In the genomic region with DNA sequence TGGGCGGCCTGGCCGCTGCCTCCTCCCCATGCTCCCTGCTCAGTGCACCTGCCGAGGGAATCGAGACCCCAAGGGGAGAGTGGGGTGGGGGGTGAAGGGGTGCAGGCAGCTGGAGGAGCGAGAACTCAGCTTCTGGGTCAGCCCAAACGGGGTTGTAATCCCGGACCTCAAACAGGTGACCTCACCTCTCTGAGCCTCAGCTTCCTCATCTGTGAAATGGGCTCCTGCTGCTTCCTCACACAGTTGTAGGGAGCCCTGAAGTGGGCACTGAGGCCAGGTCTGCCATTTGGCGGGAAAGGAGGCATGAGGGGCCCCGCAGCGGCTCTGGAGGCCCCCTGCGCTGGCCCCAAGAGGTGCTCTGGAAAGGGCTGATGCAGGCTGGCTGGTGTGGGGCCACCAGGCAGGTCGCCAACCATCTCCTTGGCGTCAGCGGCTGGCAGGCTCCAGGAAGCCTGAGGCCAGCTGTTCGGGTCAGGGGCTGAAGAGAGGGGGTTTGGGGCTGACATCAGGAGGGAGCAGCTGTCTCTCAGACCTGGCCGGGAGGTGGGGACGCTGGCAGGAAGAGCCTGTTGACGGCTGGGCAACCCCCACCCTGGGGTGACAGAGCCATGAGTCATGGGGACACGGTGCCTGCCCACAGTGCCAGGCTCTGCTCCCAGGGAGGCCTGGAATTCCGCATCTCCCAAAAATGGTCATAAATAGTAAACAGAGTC, we compare ENCODE assay signal across 11 cellular contexts. TPM values are rescaled to one million over a fixed set of nuclear protein-coding genes. Genes with fewer than 3 reads are reported as not detected.
DNase-seq lines count a peak whose midpoint lies in the region; ATAC-seq, FAIRE-seq and TF ChIP-seq lines count a peak whose summit lies in the region.
"Had no signal": no experiment of that assay in that cellular context is flagged by ENCODE, and none has a peak within 500 bp of the region (broad histone marks: within the 10 kb centered on the region; RNA-seq: fewer than 3 reads in every experiment).

No MANE protein-coding gene starts in this region.

- H3K4me3 Mint-ChIP-seq in activated CD4-positive, alpha-beta T cell treated with anti-CD3 and anti-CD28 coated beads for 36 hours: no peak overlapping the region
- no peak overlapping the region for H3K4me3 Mint-ChIP-seq in activated CD4-positive, alpha-beta T cell treated with anti-CD3 and anti-CD28 coated beads, Interleukin-2, amount 10 ng/mL, durations not matched to agents 24 days and 14 days
- H3K4me3 Mint-ChIP-seq: memory B cell had no signal

- H3K9me3 ChIP-seq in K562 (replicated peaks; ENCODE audit: control insufficient read depth, insufficient read depth, low read depth, low read length): no peaks in the 10 kb centered on the region

- H3K9ac ChIP-seq in K562 (ENCODE audit: insufficient read depth in 1 of 2, low read depth in 2 of 2, low read length in 2 of 2): no peak overlapping the region

- no peaks in the 10 kb centered on the region for H3K79me2 ChIP-seq in K562 (ENCODE audit: control insufficient read depth, insufficient read depth, low read length)

- no peak for TF ChIP-seq RAD21 in K562 (CRISPR knock-in tag; conservative IDR thresholded peaks at IDR 0.05 in 1 of 2, IDR thresholded peaks at IDR 0.05 in 1 of 2)

- no TSS peak for BruUV-seq in K562 (replicated peaks; lab: Mats Ljungman, UMichigan)

- H3K9me1 ChIP-seq in K562 (ENCODE audit: control insufficient read depth, insufficient read depth, low read length): no peaks in the 10 kb centered on the region

- CTCF ChIA-PET in activated CD4-positive, alpha-beta T cell treated with anti-CD3 and anti-CD28 coated beads for 36 hours (lab: Charles Lee): no interaction called here
- CTCF ChIA-PET in K562 (lab: Yijun Ruan, JAX; ENCODE audit: low intra/inter-chr PET ratio): no interaction called here

- peaks cover 6 to 61% of the 10 kb centered on the region in 2 experiments; a peak in 4 of 5 replicates for H3K4me1 ChIP-seq in K562 (replicated peaks in 1 of 2; ENCODE audit: control insufficient read depth in 2 of 2, insufficient read depth in 2 of 2, low read length in 2 of 2)

- no peak overlapping the region for H3K4me2 ChIP-seq in K562 (ENCODE audit: insufficient read depth, low read length)

- H3K9me3 Mint-ChIP-seq in activated CD4-positive, alpha-beta T cell treated with anti-CD3 and anti-CD28 coated beads for 36 hours (ENCODE audit: low read depth): no peaks in the 10 kb centered on the region
- no peaks in the 10 kb centered on the region for H3K9me3 Mint-ChIP-seq in activated CD4-positive, alpha-beta T cell treated with anti-CD3 and anti-CD28 coated beads, Interleukin-2, amount 10 ng/mL, durations not matched to agents 24 days and 14 days
- H3K9me3 Mint-ChIP-seq: memory B cell had no signal

- in situ Hi-C loops in K562 (cut with MboI): no loop called here

- POLR2A ChIA-PET in activated CD4-positive, alpha-beta T cell treated with anti-CD3 and anti-CD28 coated beads for 36 hours (lab: Charles Lee): interaction anchor here (0.6 kb wide), 1 partner anchor 419 kb away, joined by 5 read pairs; no protein-coding TSS in a partner anchor
- POLR2A ChIA-PET in K562 (lab: Yijun Ruan, JAX): no interaction called here

- no peak overlapping the region for H3K27ac Mint-ChIP-seq in activated CD4-positive, alpha-beta T cell treated with anti-CD3 and anti-CD28 coated beads for 36 hours
- no peak overlapping the region for H3K27ac Mint-ChIP-seq in activated CD4-positive, alpha-beta T cell treated with anti-CD3 and anti-CD28 coated beads, Interleukin-2, amount 10 ng/mL, durations not matched to agents 24 days and 14 days
- H3K27ac Mint-ChIP-seq: memory B cell had no signal

- no peaks in the 10 kb centered on the region for H3K27me3 Mint-ChIP-seq in activated CD4-positive, alpha-beta T cell treated with anti-CD3 and anti-CD28 coated beads for 36 hours
- H3K27me3 Mint-ChIP-seq in activated CD4-positive, alpha-beta T cell treated with anti-CD3 and anti-CD28 coated beads, Interleukin-2, amount 10 ng/mL, durations not matched to agents 24 days and 14 days: no peaks in the 10 kb centered on the region

- no peak overlapping the region for H2AFZ ChIP-seq in K562 (ENCODE audit: low read depth, low read length)

- WGBS in K562 (ENCODE audit: insufficient coverage, low coverage, missing lambda C conversion rate): 37% methylated on average over 5 of the region's 20 CpGs

- H3K36me3 Mint-ChIP-seq in activated CD4-positive, alpha-beta T cell treated with anti-CD3 and anti-CD28 coated beads for 36 hours (ENCODE audit: low read depth): no peaks in the 10 kb centered on the region
- H3K36me3 Mint-ChIP-seq in activated CD4-positive, alpha-beta T cell treated with anti-CD3 and anti-CD28 coated beads, Interleukin-2, amount 10 ng/mL, durations not matched to agents 24 days and 14 days (ENCODE audit: low read depth): no peaks in the 10 kb centered on the region
- H3K36me3 Mint-ChIP-seq: memory B cell had no signal

- FAIRE-seq in K562 (lab: Jason Lieb, UNC): no peak

- no peak for TF ChIP-seq EP300 in K562 (IDR thresholded peaks at IDR 0.05; ENCODE audit: low read length)

- peaks cover 2% of the 10 kb centered on the region; the same call in 1 of the 2 replicates for H4K20me1 ChIP-seq in K562 (replicated peaks; ENCODE audit: control insufficient read depth, insufficient read depth, low read length)

- ATAC-seq in activated CD4-positive, alpha-beta T cell treated with anti-CD3 and anti-CD28 coated beads for 36 hours: peak; percentile 66
- ATAC-seq in K562 (no peak), HG02981 (IDR thresholded peaks at IDR 0.05; ENCODE audit: unreplicated experiment) (no peak), GM21528 (IDR thresholded peaks at IDR 0.05; ENCODE audit: low FRiP score, unreplicated experiment) (no peak), GM21381 (IDR thresholded peaks at IDR 0.05; ENCODE audit: unreplicated experiment) (no peak)

- H3K4me1 Mint-ChIP-seq in activated CD4-positive, alpha-beta T cell treated with anti-CD3 and anti-CD28 coated beads for 36 hours: peaks cover 3% of the 10 kb centered on the region
- H3K4me1 Mint-ChIP-seq in activated CD4-positive, alpha-beta T cell treated with anti-CD3 and anti-CD28 coated beads, Interleukin-2, amount 10 ng/mL, durations not matched to agents 24 days and 14 days: no peaks in the 10 kb centered on the region

- H3K36me3 ChIP-seq in K562 (ENCODE audit: control insufficient read depth, insufficient read depth, low read length): no peaks in the 10 kb centered on the region

- TF ChIP-seq POLR2A in K562 (conservative IDR thresholded peaks at IDR 0.05): no peak

- no peak overlapping the region for H3K4me3 ChIP-seq in K562

- peak; percentile 53 for DNase-seq in activated CD4-positive, alpha-beta T cell treated with anti-CD3 and anti-CD28 coated beads for 36 hours
- no peak for DNase-seq in activated CD4-positive, alpha-beta T cell treated with anti-CD3 and anti-CD28 coated beads, Interleukin-2, amount 10 ng/mL, durations not matched to agents 24 days and 14 days
- DNase-seq in HT-29 (ENCODE audit: low spot score): peak; percentile 44
- DNase-seq in K562 (ENCODE audit: extremely low read depth in 1 of 4, low spot score in 3 of 4): no peak
- DNase-seq in myocyte (ENCODE audit: low read depth): peak; percentile 97
- DNase-seq: effector memory CD4-positive, alpha-beta T cell; trophoblast cell had no signal

- intact Hi-C loops in activated CD4-positive, alpha-beta T cell treated with anti-CD3 and anti-CD28 coated beads for 36 hours (cut with DNase I, micrococcal nuclease): no loop called here
- intact Hi-C loops in activated CD4-positive, alpha-beta T cell treated with anti-CD3 and anti-CD28 coated beads, Interleukin-2, amount 10 ng/mL, durations not matched to agents 24 days and 14 days (cut with micrococcal nuclease): no loop called here
- intact Hi-C loops in K562 (cut with micrococcal nuclease): no loop called here

- TF ChIP-seq CTCF in K562 (IDR thresholded peaks at IDR 0.05 in 2 of 3, conservative IDR thresholded peaks at IDR 0.05 in 1 of 3; ENCODE audit: insufficient read depth in 2 of 3, low read depth in 1 of 3, low read length in 3 of 3): no peak

- H3K27me3 ChIP-seq in K562 (ENCODE audit: control insufficient read depth in 2 of 2, insufficient read depth in 2 of 2, low read length in 2 of 2): peaks cover 0 to 5% of the 10 kb centered on the region in 2 experiments; a peak in 2 of 5 replicates

- H3K27ac ChIP-seq in K562 (ENCODE audit: extremely low read depth, low read depth, low read length): no peak overlapping the region

RNA-seq across cellular contexts. Expression of gene KLHL30, which starts 4.9 kb away (rescaled TPM):
- total RNA-seq in activated CD4-positive, alpha-beta T cell treated with anti-CD3 and anti-CD28 coated beads for 36 hours: not detected
- not detected in 2 replicates for total RNA-seq in activated CD4-positive, alpha-beta T cell treated with anti-CD3 and anti-CD28 coated beads, Interleukin-2, amount 10 ng/mL, durations not matched to agents 24 days and 14 days
- 1.1 and 1.7 TPM in 2 replicates for total RNA-seq in HT-29 (2014; rRNA removed; shearing (Covaris generic))
- total RNA-seq in K562 (2011; cell fraction: chromatin; rRNA removed; ENCODE audit: low replicate concordance): 0.21 TPM in 1 of 2 replicates, not detected in the other
- 0.53 and 0.67 TPM in 2 replicates for total RNA-seq in K562 (2011; cell fraction: nucleolus; rRNA removed)
- 0.07 TPM in 1 of 2 replicates, not detected in the other for total RNA-seq in K562 (2011; cell fraction: nucleoplasm; rRNA removed)
- not detected in 2 replicates for total RNA-seq in K562 (2014; rRNA removed)
- not detected in 2 replicates for total RNA-seq in K562 (2014; rRNA removed; fragmentation: Illumina TruSeq; extraction: Trizol)
- not detected in 2 replicates for total RNA-seq in K562 (2015; rRNA removed; fragmentation: Illumina TruSeq; extraction: Trizol)
- total RNA-seq in K562 (2021): 0.04 TPM in 1 of 2 replicates, not detected in the other
- 0.03 TPM in 1 of 2 replicates, not detected in the other for polyA plus RNA-seq in K562 (2011; rRNA removed)
- 0.09 TPM in 1 of 2 replicates, not detected in the other for polyA plus RNA-seq in K562 (2011; cell fraction: cytosol; rRNA removed)
- 0.07 and 0.09 TPM in 2 replicates for polyA plus RNA-seq in K562 (2011; cell fraction: nucleus; rRNA removed)
- 0.03 and 0.06 TPM in 2 replicates for polyA plus RNA-seq in K562 (2012)
- polyA plus RNA-seq in K562 (2014; fragmentation: Illumina TruSeq; extraction: Trizol): not detected in 2 replicates
- not detected for polyA plus RNA-seq in K562 (2014; fragmentation: Nextera tagmentation; extraction: Ambion mirVana)
- polyA plus RNA-seq in K562 (2014; rRNA removed): not detected in 2 replicates
- polyA minus RNA-seq in K562 (2011; rRNA and poly(A)+ RNA removed): not detected in 2 replicates
- polyA minus RNA-seq in K562 (2011; cell fraction: cytosol; rRNA and poly(A)+ RNA removed): not detected in 2 replicates
- 0.11 and 0.13 TPM in 2 replicates for polyA minus RNA-seq in K562 (2011; cell fraction: nucleus; rRNA and poly(A)+ RNA removed)
- 59.5 and 61.3 TPM in 2 replicates for total RNA-seq in myocyte
- 27.2 TPM for polyA plus RNA-seq in myocyte (2012)

RNA-seq across cellular contexts. Expression of gene ERFE, which starts 15.4 kb away (rescaled TPM):
- under 1 TPM; 0.07 to 0.39 TPM for total RNA-seq in activated CD4-positive, alpha-beta T cell treated with anti-CD3 and anti-CD28 coated beads for 36 hours
- 0.24 and 0.37 TPM in 2 replicates for total RNA-seq in activated CD4-positive, alpha-beta T cell treated with anti-CD3 and anti-CD28 coated beads, Interleukin-2, amount 10 ng/mL, durations not matched to agents 24 days and 14 days
- total RNA-seq in HT-29 (2014; rRNA removed; shearing (Covaris generic)): 4.0 and 4.5 TPM in 2 replicates
- total RNA-seq in K562 (2011; cell fraction: chromatin; rRNA removed; ENCODE audit: low replicate concordance): 6.9 and 19.3 TPM in 2 replicates
- 14.7 and 17.0 TPM in 2 replicates for total RNA-seq in K562 (2011; cell fraction: nucleolus; rRNA removed)
- total RNA-seq in K562 (2011; cell fraction: nucleoplasm; rRNA removed): 9.9 and 10.2 TPM in 2 replicates
- total RNA-seq in K562 (2014; rRNA removed) (4.1 and 5.8 TPM in 2 replicates), K562 (2014; rRNA removed; fragmentation: Illumina TruSeq; extraction: Trizol) (2.5 and 3.7 TPM in 2 replicates), K562 (2015; rRNA removed; fragmentation: Illumina TruSeq; extraction: Trizol) (1.0 and 1.1 TPM in 2 replicates), K562 (2021) (6.5 and 6.7 TPM in 2 replicates), myocyte (8.5 and 10.1 TPM in 2 replicates)
- polyA plus RNA-seq in K562 (2011; rRNA removed) (2.5 and 3.1 TPM in 2 replicates), K562 (2014; fragmentation: Illumina TruSeq; extraction: Trizol) (5.2 and 5.4 TPM in 2 replicates), K562 (2014; fragmentation: Nextera tagmentation; extraction: Ambion mirVana) (1 to 10 TPM in 1 of 2 experiments, under 1 TPM in 1; 0.55 to 1.1 TPM), K562 (2014; rRNA removed) (7.1 and 8.2 TPM in 2 replicates)
- polyA plus RNA-seq in K562 (2011; cell fraction: cytosol; rRNA removed): 2.4 and 5.0 TPM in 2 replicates
- 7.7 and 15.1 TPM in 2 replicates for polyA plus RNA-seq in K562 (2011; cell fraction: nucleus; rRNA removed)
- 2.7 and 20.8 TPM in 2 replicates for polyA plus RNA-seq in K562 (2012)
- polyA minus RNA-seq in K562 (2011; rRNA and poly(A)+ RNA removed): 0.18 and 0.35 TPM in 2 replicates
- 1.0 TPM in 1 of 2 replicates, not detected in the other for polyA minus RNA-seq in K562 (2011; cell fraction: cytosol; rRNA and poly(A)+ RNA removed)
- 1.9 and 3.0 TPM in 2 replicates for polyA minus RNA-seq in K562 (2011; cell fraction: nucleus; rRNA and poly(A)+ RNA removed)
- polyA plus RNA-seq in myocyte (2012): 1.9 TPM

RNA-seq across cellular contexts. Expression of gene ESPNL, which starts 43.3 kb away (rescaled TPM):
- under 1 TPM; 0.16 to 0.21 TPM for total RNA-seq in activated CD4-positive, alpha-beta T cell treated with anti-CD3 and anti-CD28 coated beads for 36 hours
- total RNA-seq in activated CD4-positive, alpha-beta T cell treated with anti-CD3 and anti-CD28 coated beads, Interleukin-2, amount 10 ng/mL, durations not matched to agents 24 days and 14 days: 0.07 and 0.26 TPM in 2 replicates
- not detected in 2 replicates for total RNA-seq in HT-29 (2014; rRNA removed; shearing (Covaris generic))
- total RNA-seq in K562 (2011; cell fraction: chromatin; rRNA removed; ENCODE audit: low replicate concordance): 0.30 TPM in 1 of 2 replicates, not detected in the other
- total RNA-seq in K562 (2011; cell fraction: nucleolus; rRNA removed): 0.26 and 0.33 TPM in 2 replicates
- total RNA-seq in K562 (2011; cell fraction: nucleoplasm; rRNA removed): 0.07 TPM in 1 of 2 replicates, not detected in the other
- total RNA-seq in K562 (2014; rRNA removed) (0.04 and 0.09 TPM in 2 replicates), K562 (2014; rRNA removed; fragmentation: Illumina TruSeq; extraction: Trizol) (not detected in 2 replicates), K562 (2015; rRNA removed; fragmentation: Illumina TruSeq; extraction: Trizol) (0.04 TPM in 2 replicates), K562 (2021) (0.04 and 0.09 TPM in 2 replicates), myocyte (7.4 and 8.5 TPM in 2 replicates)
- polyA plus RNA-seq in K562 (2011; rRNA removed) (0.04 and 0.07 TPM in 2 replicates), K562 (2014; fragmentation: Illumina TruSeq; extraction: Trizol) (0.03 and 0.08 TPM in 2 replicates), K562 (2014; fragmentation: Nextera tagmentation; extraction: Ambion mirVana) (not detected), K562 (2014; rRNA removed) (0.05 TPM in 1 of 2 replicates, not detected in the other)
- 0.13 and 0.30 TPM in 2 replicates for polyA plus RNA-seq in K562 (2011; cell fraction: cytosol; rRNA removed)
- 0.28 and 0.55 TPM in 2 replicates for polyA plus RNA-seq in K562 (2011; cell fraction: nucleus; rRNA removed)
- polyA plus RNA-seq in K562 (2012): 0.06 and 0.10 TPM in 2 replicates
- not detected in 2 replicates for polyA minus RNA-seq in K562 (2011; rRNA and poly(A)+ RNA removed)
- not detected in 2 replicates for polyA minus RNA-seq in K562 (2011; cell fraction: cytosol; rRNA and poly(A)+ RNA removed)
- 0.44 and 0.94 TPM in 2 replicates for polyA minus RNA-seq in K562 (2011; cell fraction: nucleus; rRNA and poly(A)+ RNA removed)
- polyA plus RNA-seq in myocyte (2012): 3.4 TPM

Comparison
In these comparisons a context has a peak if more than half of its experiments do, and no peak if none do; other contexts are left out.
1. DNase-seq: peak in activated CD4-positive, alpha-beta T cell treated with anti-CD3 and anti-CD28 coated beads for 36 hours (single experiment), HT-29 (single experiment) and myocyte (single experiment); none in activated CD4-positive, alpha-beta T cell treated with anti-CD3 and anti-CD28 coated beads, Interleukin-2, amount 10 ng/mL, durations not matched to agents 24 days and 14 days (single experiment) and K562 (0 of 4).
2. RNA of gene KLHL30, which starts 4.9 kb away (total RNA-seq): 59.5 to 61.3 TPM in myocyte; 1.1 to 1.7 TPM in HT-29, not detected in activated CD4-positive, alpha-beta T cell treated with anti-CD3 and anti-CD28 coated beads for 36 hours, not detected in activated CD4-positive, alpha-beta T cell treated with anti-CD3 and anti-CD28 coated beads, Interleukin-2, amount 10 ng/mL, durations not matched to agents 24 days and 14 days and 0.04 to 0.67 TPM in K562; every median in the first group is over 10 times any median in the second.